ENCODE assay signal across 8 cellular contexts in the genomic region with DNA sequence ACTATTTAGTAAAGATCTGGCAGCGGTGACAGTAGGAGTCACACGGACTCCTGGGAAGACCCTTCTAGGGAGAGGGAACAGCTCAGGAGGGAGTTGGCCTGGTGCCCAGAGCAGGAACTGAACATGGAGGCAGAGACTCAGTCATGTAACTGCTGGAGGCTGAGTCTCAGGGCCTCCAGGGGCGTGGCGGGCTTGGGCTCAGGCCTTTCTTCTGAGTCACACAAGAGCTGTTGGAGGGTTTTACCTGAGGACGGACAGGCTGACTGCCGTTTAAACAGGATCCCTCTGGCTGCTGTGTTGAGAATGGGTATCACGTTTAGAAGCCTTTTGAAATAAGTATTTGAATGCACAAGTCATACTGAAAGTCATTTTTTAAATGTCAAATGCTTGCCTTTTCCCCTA. TPM values are rescaled to one million over a fixed set of nuclear protein-coding genes. Genes with fewer than 3 reads are reported as not detected.
A peak's percentile ranks its signal among the peaks of the same experiment; 100 is the strongest.
DNase-seq lines count a peak whose midpoint lies in the region; ATAC-seq lines count a peak whose summit lies in the region.

No MANE protein-coding gene starts in this region.

- no peak overlapping the region for H3K23ac ChIP-seq in mesendoderm (ENCODE audit: low read length)

- no peaks in the 10 kb centered on the region for H3K36me3 ChIP-seq in mesendoderm (ENCODE audit: control insufficient read depth, insufficient read depth, low read length)

- H2BK15ac ChIP-seq in mesendoderm (replicated peaks; ENCODE audit: low read depth) = no peak overlapping the region

- peak overlapping the region; percentile 22 for H3K56ac ChIP-seq in mesendoderm (ENCODE audit: low read length)

- no peak overlapping the region for H2BK120ac ChIP-seq in mesendoderm (ENCODE audit: low read depth, low read length)

- H3K4me2 ChIP-seq in mesendoderm (ENCODE audit: low read length) = no peak overlapping the region

- H3K79me1 ChIP-seq in mesendoderm (ENCODE audit: low read length) = no peaks in the 10 kb centered on the region

- no peak overlapping the region for H3K4ac ChIP-seq in mesendoderm (ENCODE audit: low read depth, low read length)

- H3K9ac ChIP-seq in mesendoderm (ENCODE audit: low read length) = no peak overlapping the region

- peak; percentile 40 for ATAC-seq in HG02759 (IDR thresholded peaks at IDR 0.05; ENCODE audit: unreplicated experiment)
- no peak for ATAC-seq in GM18511 (IDR thresholded peaks at IDR 0.05; ENCODE audit: unreplicated experiment)

- no peak overlapping the region for H4K8ac ChIP-seq in mesendoderm (ENCODE audit: low read depth, low read length)

- WGBS in mesendoderm (ENCODE audit: extremely low coverage, insufficient coverage, low lambda C conversion rate) = no CpG with 5 or more reads among the region's 7 CpGs

- DNase-seq in NCI-H2029 (lab: John Stamatoyannopoulos, UW) (peak; percentile 52), NCI-H2029 treated with DMSO at 0.1 percent for 48 hours (lab: John Stamatoyannopoulos, UW) (no peak), SW480 (ENCODE audit: low spot score) (peak; percentile 89), mesendoderm (peak; percentile 79), NOMO-1 treated with DMSO at 0.1 percent for 48 hours (lab: John Stamatoyannopoulos, UW; ENCODE audit: unreplicated experiment) (no peak), NCI-H128 (lab: John Stamatoyannopoulos, UW; ENCODE audit: unreplicated experiment) (no peak)

- no peak overlapping the region for H3K4me3 ChIP-seq in mesendoderm (ENCODE audit: low read length)

- H2BK5ac ChIP-seq in mesendoderm (ENCODE audit: low read length) = no peak overlapping the region

- no peaks in the 10 kb centered on the region for H3K79me2 ChIP-seq in mesendoderm (ENCODE audit: control insufficient read depth, insufficient read depth, low read length)

- no peak overlapping the region for H4K5ac ChIP-seq in mesendoderm (ENCODE audit: low read length)

- H3K27ac ChIP-seq in mesendoderm (ENCODE audit: low read depth, low read length) = no peak overlapping the region

- peaks cover 2% of the 10 kb centered on the region for H3K4me1 ChIP-seq in mesendoderm (ENCODE audit: control insufficient read depth, low read depth, low read length)

- H2AK5ac ChIP-seq in mesendoderm (ENCODE audit: low read length) = no peak overlapping the region

- no peaks in the 10 kb centered on the region for H3K27me3 ChIP-seq in mesendoderm (ENCODE audit: insufficient read depth, low read length, poor library complexity)

- H3K18ac ChIP-seq in mesendoderm (ENCODE audit: low read length) = no peak overlapping the region

RNA-seq across cellular contexts. Expression of a gene that starts 7.2 kb away (rescaled TPM):
- 54.1 TPM for polyA plus RNA-seq in mesendoderm (2013, experiment 1 of 2)
- polyA plus RNA-seq in mesendoderm (2013, experiment 2 of 2) = 53.4 TPM

Comparison
In these comparisons a context has a peak if more than half of its experiments do, and no peak if none do; other contexts are left out.
1. DNase-seq: peak in NCI-H2029 (single experiment), SW480 (single experiment) and mesendoderm (single experiment); none in NCI-H2029 treated with DMSO at 0.1 percent for 48 hours (single experiment), NOMO-1 treated with DMSO at 0.1 percent for 48 hours (single experiment) and NCI-H128 (single experiment).